9 cellular contexts compared by ENCODE assay signal in the genomic region with DNA sequence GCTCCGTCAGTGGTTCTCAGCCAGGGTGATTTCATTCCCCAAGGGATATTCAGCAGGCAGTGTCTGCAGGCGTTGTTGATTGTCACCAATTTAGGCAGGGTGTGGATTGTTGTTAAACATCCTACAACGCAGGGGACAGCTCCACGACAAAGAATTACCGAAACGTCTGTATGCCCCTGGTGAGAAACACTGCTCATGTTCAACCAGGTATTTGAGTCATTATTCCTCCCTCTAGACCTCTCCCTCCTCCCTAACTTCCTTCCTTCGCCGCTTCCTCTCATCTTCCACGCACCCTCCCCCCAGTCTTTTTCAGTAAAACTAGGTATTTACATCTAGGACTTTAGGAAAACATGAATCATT. TPM values are rescaled to one million over a fixed set of nuclear protein-coding genes. Genes with fewer than 3 reads are reported as not detected.
DNase-seq lines count a peak whose midpoint lies in the region; ATAC-seq and TF ChIP-seq lines count a peak whose summit lies in the region.
"Had no signal": no experiment of that assay in that cellular context is flagged by ENCODE, and none has a peak within 500 bp of the region (broad histone marks: within the 10 kb centered on the region; RNA-seq: fewer than 3 reads in every experiment).

No MANE protein-coding gene starts in this region.

- POLR2A ChIA-PET in PC-3 (lab: Charles Lee; ENCODE audit: unreplicated experiment) = no interaction called here

- BruUV-seq in PC-3 (replicated peaks; lab: Mats Ljungman, UMichigan) = no TSS peak

- H3K4me3 Mint-ChIP-seq in dendritic cell treated with granulocyte-macrophage colony-stimulating factor and Interleukin-4, amounts not matched to agents 40 ng/mL and 50 ng/mL, for 4 days = no peak overlapping the region
- H3K4me3 Mint-ChIP-seq in stimulated activated naive CD8-positive, alpha-beta T cell treated with anti-CD3 and anti-CD28 coated beads, Interleukin-15, Interleukin-2, amounts not matched to agents 100 ng/mL and 50 ng/mL, for 24 hours = peak overlapping the region; percentile 80

- no peaks in the 10 kb centered on the region for H3K9me3 ChIP-seq in PC-3 (ENCODE audit: low read length)
- H3K9me3 ChIP-seq: BE2C had no signal

- H3F3A ChIP-seq in PC-3 (ENCODE audit: low read length, unreplicated experiment) = peaks cover 3% of the 10 kb centered on the region

- H3K36me3 ChIP-seq in PC-3 (ENCODE audit: low read depth, low read length) = no peaks in the 10 kb centered on the region
- H3K36me3 ChIP-seq: BE2C had no signal

- peak overlapping the region; percentile 28 for H3K27ac Mint-ChIP-seq in dendritic cell treated with granulocyte-macrophage colony-stimulating factor and Interleukin-4, amounts not matched to agents 40 ng/mL and 50 ng/mL, for 4 days
- H3K27ac Mint-ChIP-seq in stimulated activated naive CD8-positive, alpha-beta T cell treated with anti-CD3 and anti-CD28 coated beads, Interleukin-15, Interleukin-2, amounts not matched to agents 100 ng/mL and 50 ng/mL, for 24 hours = peak overlapping the region; percentile 93

- H3K27me3 Mint-ChIP-seq in dendritic cell treated with granulocyte-macrophage colony-stimulating factor and Interleukin-4, amounts not matched to agents 40 ng/mL and 50 ng/mL, for 4 days = no peaks in the 10 kb centered on the region
- H3K27me3 Mint-ChIP-seq in stimulated activated naive CD8-positive, alpha-beta T cell treated with anti-CD3 and anti-CD28 coated beads, Interleukin-15, Interleukin-2, amounts not matched to agents 100 ng/mL and 50 ng/mL, for 24 hours = no peaks in the 10 kb centered on the region

- no peaks in the 10 kb centered on the region for H3K9me2 ChIP-seq in PC-3 (replicated peaks; ENCODE audit: low read length)

- H3K4me3 ChIP-seq in PC-3 (ENCODE audit: low read length) = peak overlapping the region; percentile 42; the same call in 1 of the 2 replicates

- H3K27me3 ChIP-seq in PC-3 (ENCODE audit: low read length) = no peaks in the 10 kb centered on the region
- H3K27me3 ChIP-seq: BE2C had no signal

- peak; percentile 49 for DNase-seq in activated T-cell treated with anti-CD3 and anti-CD28 coated beads, Interleukin-2, amount 50 U/mL, for 1 hour
- DNase-seq in activated T-cell treated with anti-CD3 and anti-CD28 coated beads for 4 hours = no peak
- DNase-seq in PC-3 = peak; percentile 55
- DNase-seq in 8988T = no peak
- DNase-seq: BE2C had no signal

- no peak for TF ChIP-seq CTCF in PC-3 (conservative IDR thresholded peaks at IDR 0.05; ENCODE audit: low read depth, low read length)

- H3K36me3 Mint-ChIP-seq in dendritic cell treated with granulocyte-macrophage colony-stimulating factor and Interleukin-4, amounts not matched to agents 40 ng/mL and 50 ng/mL, for 4 days (ENCODE audit: low read depth) = no peaks in the 10 kb centered on the region
- H3K36me3 Mint-ChIP-seq in stimulated activated naive CD8-positive, alpha-beta T cell treated with anti-CD3 and anti-CD28 coated beads, Interleukin-15, Interleukin-2, amounts not matched to agents 100 ng/mL and 50 ng/mL, for 24 hours (ENCODE audit: low read depth) = peaks cover 37% of the 10 kb centered on the region

- no peaks in the 10 kb centered on the region for H3K9me3 Mint-ChIP-seq in dendritic cell treated with granulocyte-macrophage colony-stimulating factor and Interleukin-4, amounts not matched to agents 40 ng/mL and 50 ng/mL, for 4 days
- no peaks in the 10 kb centered on the region for H3K9me3 Mint-ChIP-seq in stimulated activated naive CD8-positive, alpha-beta T cell treated with anti-CD3 and anti-CD28 coated beads, Interleukin-15, Interleukin-2, amounts not matched to agents 100 ng/mL and 50 ng/mL, for 24 hours

- intact Hi-C loops in PC-3 (cut with micrococcal nuclease) = no loop called here
- intact Hi-C loops in dendritic cell treated with granulocyte-macrophage colony-stimulating factor and Interleukin-4, amounts not matched to agents 40 ng/mL and 50 ng/mL, for 4 days (cut with micrococcal nuclease) = no loop called here

- peak overlapping the region; percentile 71 for H3K4me2 ChIP-seq in PC-3 (ENCODE audit: low read length)

- H3K27ac ChIP-seq in PC-3 (ENCODE audit: low read length) = peak overlapping the region; percentile 41

- H2AFZ ChIP-seq in PC-3 (ENCODE audit: low read length) = peak overlapping the region; percentile 44; the same call in 1 of the 2 replicates

- peaks cover 75% of the 10 kb centered on the region for H3K79me2 ChIP-seq in PC-3 (ENCODE audit: low read length)

- H3K4me1 Mint-ChIP-seq in dendritic cell treated with granulocyte-macrophage colony-stimulating factor and Interleukin-4, amounts not matched to agents 40 ng/mL and 50 ng/mL, for 4 days (ENCODE audit: low read depth) = peaks cover 62% of the 10 kb centered on the region
- H3K4me1 Mint-ChIP-seq in stimulated activated naive CD8-positive, alpha-beta T cell treated with anti-CD3 and anti-CD28 coated beads, Interleukin-15, Interleukin-2, amounts not matched to agents 100 ng/mL and 50 ng/mL, for 24 hours (ENCODE audit: low read depth) = peaks cover 98% of the 10 kb centered on the region

- CTCF ChIA-PET in PC-3 (lab: Charles Lee) = no interaction called here

- no peak overlapping the region for H3K9ac ChIP-seq in PC-3 (ENCODE audit: low read length)

- ATAC-seq in PC-3 (peak; percentile 92), HG03439 (IDR thresholded peaks at IDR 0.05; ENCODE audit: unreplicated experiment) (no peak), HG03460 (IDR thresholded peaks at IDR 0.05; ENCODE audit: unreplicated experiment) (no peak)

- H4K20me1 ChIP-seq in PC-3 (ENCODE audit: low read length) = peaks cover under 1% of the 10 kb centered on the region; the same call in 1 of the 2 replicates

- H3K4me1 ChIP-seq in PC-3 (ENCODE audit: insufficient read depth, low read length) = peaks cover 20% of the 10 kb centered on the region
- H3K4me1 ChIP-seq: BE2C had no signal

RNA-seq across cellular contexts. Expression of a gene that starts 50.8 kb away (rescaled TPM):
- total RNA-seq in PC-3 (2014; rRNA removed) = 45.4 and 68.8 TPM in 2 replicates

Comparison
In these comparisons a context has a peak if more than half of its experiments do, and no peak if none do; other contexts are left out.
1. DNase-seq: peak in activated T-cell treated with anti-CD3 and anti-CD28 coated beads, Interleukin-2, amount 50 U/mL, for 1 hour (single experiment) and PC-3 (single experiment); none in activated T-cell treated with anti-CD3 and anti-CD28 coated beads for 4 hours (single experiment) and 8988T (single experiment).